Comparison of ENCODE assay signal across 15 cellular contexts in the genomic region with DNA sequence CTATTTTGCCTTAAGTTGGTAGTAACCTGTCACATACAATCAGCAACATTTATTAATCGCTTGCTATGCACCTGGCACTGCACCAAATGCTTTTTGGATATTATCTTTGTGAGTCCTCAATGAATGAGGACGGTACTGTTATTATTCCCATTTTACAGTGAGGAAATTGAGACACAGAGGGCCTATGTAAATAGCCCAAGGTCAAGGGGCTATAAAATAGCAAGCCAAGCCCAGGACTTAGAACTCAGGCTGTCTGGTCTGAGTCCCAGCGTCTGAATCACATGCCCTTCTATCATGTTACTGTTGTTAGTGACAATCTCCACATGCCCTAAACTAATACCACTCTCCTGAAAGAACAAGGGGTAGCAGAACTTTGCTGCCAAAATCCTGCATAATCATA.
"Had no signal": no experiment of that assay in that cellular context is flagged by ENCODE, and none has a peak within 500 bp of the region (broad histone marks: within the 10 kb centered on the region; RNA-seq: fewer than 3 reads in every experiment).

No MANE protein-coding gene starts in this region.

- H3K4me3 ChIP-seq: spleen, suprapubic skin had no signal

- H3K27ac ChIP-seq: spleen, suprapubic skin had no signal

- H3K4me1 Mint-ChIP-seq: immature natural killer cell had no signal

- H3K9me3 Mint-ChIP-seq: activated naive CD4-positive, alpha-beta T cell treated with anti-CD3 and anti-CD28 coated beads, Interleukin-2, amount 10 ng/mL, durations not matched to agents 7 days and 5 days; activated T-helper 2 cell treated with anti-CD3 and anti-CD28 coated beads, Interferon-gamma antibody, Interleukin-2, Interleukin-4, amounts not matched to agents 10 μg/mL and 5 μg/mL and 100 μg/mL, durations not matched to agents 14 hours and 24 hours and 36 hours; immature natural killer cell; stimulated activated naive CD8-positive, alpha-beta T cell treated with anti-CD3 and anti-CD28 coated beads, Interleukin-15, Interleukin-2, amounts not matched to agents 100 ng/mL and 50 ng/mL, for 24 hours; type B pancreatic cell had no signal

- H3K4me1 ChIP-seq: suprapubic skin had no signal

- H3K27me3 Mint-ChIP-seq: activated CD4-positive, alpha-beta memory T cell treated with anti-CD3 and anti-CD28 coated beads for 36 hours; activated CD8-positive, alpha-beta memory T cell treated with anti-CD3 and anti-CD28 coated beads, Interleukin-2, amount 10 ng/mL, durations not matched to agents 7 days and 5 days; activated naive CD4-positive, alpha-beta T cell treated with anti-CD3 and anti-CD28 coated beads, Interleukin-2, amount 10 ng/mL, durations not matched to agents 7 days and 5 days; natural killer cell treated with Interleukin-12 subunit alpha and Interleukin-12 subunit beta and Interleukin-15 and Interleukin-18, amount 100 ng/mL, for 72 hours; stimulated activated naive CD8-positive, alpha-beta T cell treated with anti-CD3 and anti-CD28 coated beads, Interleukin-15, Interleukin-2, amounts not matched to agents 100 ng/mL and 50 ng/mL, for 24 hours; type B pancreatic cell had no signal

- H3K4me3 Mint-ChIP-seq: activated CD4-positive, alpha-beta memory T cell treated with anti-CD3 and anti-CD28 coated beads for 36 hours; activated CD8-positive, alpha-beta memory T cell treated with anti-CD3 and anti-CD28 coated beads, Interleukin-2, amount 10 ng/mL, durations not matched to agents 7 days and 5 days; activated naive CD4-positive, alpha-beta T cell treated with anti-CD3 and anti-CD28 coated beads, Interleukin-2, amount 10 ng/mL, durations not matched to agents 7 days and 5 days; immature natural killer cell; natural killer cell treated with Interleukin-12 subunit alpha and Interleukin-12 subunit beta and Interleukin-15 and Interleukin-18, amount 100 ng/mL, for 72 hours; stimulated activated naive CD8-positive, alpha-beta T cell treated with anti-CD3 and anti-CD28 coated beads, Interleukin-15, Interleukin-2, amounts not matched to agents 100 ng/mL and 50 ng/mL, for 24 hours; type B pancreatic cell had no signal

- H3K9me3 ChIP-seq: spleen, suprapubic skin had no signal

- DNase-seq: activated CD4-positive, alpha-beta memory T cell treated with anti-CD3 and anti-CD28 coated beads for 36 hours; activated CD8-positive, alpha-beta memory T cell treated with anti-CD3 and anti-CD28 coated beads, Interleukin-2, amount 10 ng/mL, durations not matched to agents 7 days and 5 days; activated naive CD4-positive, alpha-beta T cell treated with anti-CD3 and anti-CD28 coated beads, Interleukin-2, amount 10 ng/mL, durations not matched to agents 7 days and 5 days; activated T-cell treated with anti-CD3 and anti-CD28 coated beads, Interleukin-2, amount 50 U/mL, for 1 hour; glutamatergic neuron; immature natural killer cell; mammary epithelial cell; spleen; T-helper 1 cell; T1000 had no signal

- H3K27ac Mint-ChIP-seq: activated CD4-positive, alpha-beta memory T cell treated with anti-CD3 and anti-CD28 coated beads for 36 hours; activated CD8-positive, alpha-beta memory T cell treated with anti-CD3 and anti-CD28 coated beads, Interleukin-2, amount 10 ng/mL, durations not matched to agents 7 days and 5 days; activated naive CD4-positive, alpha-beta T cell treated with anti-CD3 and anti-CD28 coated beads, Interleukin-2, amount 10 ng/mL, durations not matched to agents 7 days and 5 days; activated T-helper 2 cell treated with anti-CD3 and anti-CD28 coated beads, Interferon-gamma antibody, Interleukin-2, Interleukin-4, amounts not matched to agents 10 μg/mL and 5 μg/mL and 100 μg/mL, durations not matched to agents 14 hours and 24 hours and 36 hours; natural killer cell treated with Interleukin-12 subunit alpha and Interleukin-12 subunit beta and Interleukin-15 and Interleukin-18, amount 100 ng/mL, for 72 hours; stimulated activated naive CD8-positive, alpha-beta T cell treated with anti-CD3 and anti-CD28 coated beads, Interleukin-15, Interleukin-2, amounts not matched to agents 100 ng/mL and 50 ng/mL, for 24 hours; type B pancreatic cell had no signal

- H3K27me3 ChIP-seq: spleen, suprapubic skin had no signal

- ATAC-seq: activated CD8-positive, alpha-beta memory T cell treated with anti-CD3 and anti-CD28 coated beads, Interleukin-2, amount 10 ng/mL, durations not matched to agents 7 days and 5 days; natural killer cell treated with Interleukin-12 subunit alpha and Interleukin-12 subunit beta and Interleukin-15 and Interleukin-18, amount 100 ng/mL, for 72 hours had no signal
